In the genomic region with DNA sequence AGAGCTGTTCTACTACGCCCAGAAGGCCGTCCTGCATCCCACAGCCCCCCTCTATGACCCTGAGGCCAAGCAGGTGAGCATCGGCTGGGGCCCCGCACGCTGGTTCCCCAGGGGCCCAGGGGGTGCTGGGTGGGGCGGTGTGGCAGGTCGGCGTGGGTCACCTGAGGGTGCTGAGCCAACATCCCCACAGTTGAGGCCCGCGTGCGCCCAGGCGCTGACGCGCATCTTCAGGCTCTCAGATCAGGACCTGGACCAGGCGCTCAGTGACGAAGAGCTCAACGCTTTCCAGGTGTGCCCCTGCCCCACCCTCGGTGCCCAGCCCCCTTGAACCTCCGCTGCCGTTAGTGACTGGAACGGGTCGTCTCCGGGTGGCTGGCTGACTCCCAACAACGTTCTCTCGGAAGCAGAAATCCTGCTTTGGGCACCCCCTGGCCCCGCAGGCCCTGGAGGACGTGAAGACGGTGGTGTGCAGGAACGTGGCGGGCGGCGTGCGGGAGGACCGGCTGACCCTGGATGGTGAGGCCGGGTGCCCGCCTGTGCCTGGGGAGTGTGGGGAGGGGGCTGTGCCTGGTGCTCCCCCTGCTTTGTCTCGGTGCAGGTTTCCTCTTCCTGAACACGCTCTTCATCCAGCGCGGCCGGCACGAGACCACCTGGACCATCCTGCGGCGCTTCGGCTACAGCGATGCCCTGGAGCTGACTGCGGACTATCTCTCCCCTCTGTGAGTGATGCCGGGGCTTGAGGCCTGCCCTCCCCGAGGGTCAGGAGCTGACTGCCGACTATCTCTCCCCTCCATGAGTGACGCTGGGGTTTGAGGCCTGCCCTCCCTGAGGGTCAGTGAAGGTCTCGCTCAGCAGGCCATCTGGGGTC, we compare ENCODE assay signal across 1 cellular context.
TF ChIP-seq lines count a peak whose summit lies in the region.

No MANE protein-coding gene starts in this region.

TF ChIP-seq in GM23338, 12 proteins besides CTCF, POLR2A, EP300 and RAD21:
- TF ChIP-seq NANOG (IDR thresholded peaks at IDR 0.05; ENCODE audit: borderline replicate concordance), result no peak
- no peak for TF ChIP-seq JUNB (IDR thresholded peaks at IDR 0.05; ENCODE audit: unreplicated experiment)
- no peak for TF ChIP-seq EZH2phosphoT487 (IDR thresholded peaks at IDR 0.05; ENCODE audit: unreplicated experiment)
- TF ChIP-seq ZNF331 (CRISPR knock-in tag; IDR thresholded peaks at IDR 0.05; ENCODE audit: low read depth), result no peak
- TF ChIP-seq, protein P1, sequence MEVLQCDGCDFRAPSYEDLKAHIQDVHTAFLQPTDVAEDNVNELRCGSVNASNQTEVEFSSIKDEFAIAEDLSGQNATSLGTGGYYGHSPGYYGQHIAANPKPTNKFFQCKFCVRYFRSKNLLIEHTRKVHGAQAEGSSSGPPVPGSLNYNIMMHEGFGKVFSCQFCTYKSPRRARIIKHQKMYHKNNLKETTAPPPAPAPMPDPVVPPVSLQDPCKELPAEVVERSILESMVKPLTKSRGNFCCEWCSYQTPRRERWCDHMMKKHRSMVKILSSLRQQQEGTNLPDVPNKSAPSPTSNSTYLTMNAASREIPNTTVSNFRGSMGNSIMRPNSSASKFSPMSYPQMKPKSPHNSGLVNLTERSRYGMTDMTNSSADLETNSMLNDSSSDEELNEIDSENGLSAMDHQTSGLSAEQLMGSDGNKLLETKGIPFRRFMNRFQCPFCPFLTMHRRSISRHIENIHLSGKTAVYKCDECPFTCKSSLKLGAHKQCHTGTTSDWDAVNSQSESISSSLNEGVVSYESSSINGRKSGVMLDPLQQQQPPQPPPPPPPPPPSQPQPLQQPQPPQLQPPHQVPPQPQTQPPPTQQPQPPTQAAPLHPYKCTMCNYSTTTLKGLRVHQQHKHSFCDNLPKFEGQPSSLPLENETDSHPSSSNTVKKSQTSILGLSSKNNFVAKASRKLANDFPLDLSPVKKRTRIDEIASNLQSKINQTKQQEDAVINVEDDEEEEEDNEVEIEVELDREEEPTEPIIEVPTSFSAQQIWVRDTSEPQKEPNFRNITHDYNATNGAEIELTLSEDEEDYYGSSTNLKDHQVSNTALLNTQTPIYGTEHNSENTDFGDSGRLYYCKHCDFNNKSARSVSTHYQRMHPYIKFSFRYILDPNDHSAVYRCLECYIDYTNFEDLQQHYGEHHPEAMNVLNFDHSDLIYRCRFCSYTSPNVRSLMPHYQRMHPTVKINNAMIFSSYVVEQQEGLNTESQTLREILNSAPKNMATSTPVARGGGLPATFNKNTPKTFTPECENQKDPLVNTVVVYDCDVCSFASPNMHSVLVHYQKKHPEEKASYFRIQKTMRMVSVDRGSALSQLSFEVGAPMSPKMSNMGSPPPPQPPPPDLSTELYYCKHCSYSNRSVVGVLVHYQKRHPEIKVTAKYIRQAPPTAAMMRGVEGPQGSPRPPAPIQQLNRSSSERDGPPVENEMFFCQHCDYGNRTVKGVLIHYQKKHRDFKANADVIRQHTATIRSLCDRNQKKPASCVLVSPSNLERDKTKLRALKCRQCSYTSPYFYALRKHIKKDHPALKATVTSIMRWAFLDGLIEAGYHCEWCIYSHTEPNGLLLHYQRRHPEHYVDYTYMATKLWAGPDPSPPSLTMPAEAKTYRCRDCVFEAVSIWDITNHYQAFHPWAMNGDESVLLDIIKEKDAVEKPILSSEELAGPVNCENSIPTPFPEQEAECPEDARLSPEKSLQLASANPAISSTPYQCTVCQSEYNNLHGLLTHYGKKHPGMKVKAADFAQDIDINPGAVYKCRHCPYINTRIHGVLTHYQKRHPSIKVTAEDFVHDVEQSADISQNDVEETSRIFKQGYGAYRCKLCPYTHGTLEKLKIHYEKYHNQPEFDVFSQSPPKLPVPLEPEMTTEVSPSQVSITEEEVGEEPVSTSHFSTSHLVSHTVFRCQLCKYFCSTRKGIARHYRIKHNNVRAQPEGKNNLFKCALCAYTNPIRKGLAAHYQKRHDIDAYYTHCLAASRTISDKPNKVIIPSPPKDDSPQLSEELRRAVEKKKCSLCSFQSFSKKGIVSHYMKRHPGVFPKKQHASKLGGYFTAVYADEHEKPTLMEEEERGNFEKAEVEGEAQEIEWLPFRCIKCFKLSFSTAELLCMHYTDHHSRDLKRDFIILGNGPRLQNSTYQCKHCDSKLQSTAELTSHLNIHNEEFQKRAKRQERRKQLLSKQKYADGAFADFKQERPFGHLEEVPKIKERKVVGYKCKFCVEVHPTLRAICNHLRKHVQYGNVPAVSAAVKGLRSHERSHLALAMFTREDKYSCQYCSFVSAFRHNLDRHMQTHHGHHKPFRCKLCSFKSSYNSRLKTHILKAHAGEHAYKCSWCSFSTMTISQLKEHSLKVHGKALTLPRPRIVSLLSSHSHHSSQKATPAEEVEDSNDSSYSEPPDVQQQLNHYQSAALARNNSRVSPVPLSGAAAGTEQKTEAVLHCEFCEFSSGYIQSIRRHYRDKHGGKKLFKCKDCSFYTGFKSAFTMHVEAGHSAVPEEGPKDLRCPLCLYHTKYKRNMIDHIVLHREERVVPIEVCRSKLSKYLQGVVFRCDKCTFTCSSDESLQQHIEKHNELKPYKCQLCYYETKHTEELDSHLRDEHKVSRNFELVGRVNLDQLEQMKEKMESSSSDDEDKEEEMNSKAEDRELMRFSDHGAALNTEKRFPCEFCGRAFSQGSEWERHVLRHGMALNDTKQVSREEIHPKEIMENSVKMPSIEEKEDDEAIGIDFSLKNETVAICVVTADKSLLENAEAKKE (CRISPR knock-in tag; IDR thresholded peaks at IDR 0.05), result no peak
- no peak for TF ChIP-seq CREB1 (CRISPR knock-in tag; IDR thresholded peaks at IDR 0.05; ENCODE audit: low read depth)
- TF ChIP-seq, protein P2, sequence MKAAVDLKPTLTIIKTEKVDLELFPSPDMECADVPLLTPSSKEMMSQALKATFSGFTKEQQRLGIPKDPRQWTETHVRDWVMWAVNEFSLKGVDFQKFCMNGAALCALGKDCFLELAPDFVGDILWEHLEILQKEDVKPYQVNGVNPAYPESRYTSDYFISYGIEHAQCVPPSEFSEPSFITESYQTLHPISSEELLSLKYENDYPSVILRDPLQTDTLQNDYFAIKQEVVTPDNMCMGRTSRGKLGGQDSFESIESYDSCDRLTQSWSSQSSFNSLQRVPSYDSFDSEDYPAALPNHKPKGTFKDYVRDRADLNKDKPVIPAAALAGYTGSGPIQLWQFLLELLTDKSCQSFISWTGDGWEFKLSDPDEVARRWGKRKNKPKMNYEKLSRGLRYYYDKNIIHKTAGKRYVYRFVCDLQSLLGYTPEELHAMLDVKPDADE (IDR thresholded peaks at IDR 0.05), result no peak
- no peak for TF ChIP-seq ZNF114 (CRISPR knock-in tag; IDR thresholded peaks at IDR 0.05)
- TF ChIP-seq STAT1 (IDR thresholded peaks at IDR 0.05; ENCODE audit: unreplicated experiment), result no peak
- no peak for TF ChIP-seq EZH2 (IDR thresholded peaks at IDR 0.05; ENCODE audit: low read depth, unreplicated experiment)
